Comparison of ENCODE assay signal across 10 cellular contexts in genomic region chr15:42270996-42271395, GRCh38. TPM values are rescaled to one million over a fixed set of nuclear protein-coding genes. Genes with fewer than 3 reads are reported as not detected.
DNase-seq lines count a peak whose midpoint lies in the region; ATAC-seq and TF ChIP-seq lines count a peak whose summit lies in the region.
"Had no signal": no experiment of that assay in that cellular context is flagged by ENCODE, and none has a peak within 500 bp of the region (broad histone marks: within the 10 kb centered on the region; RNA-seq: fewer than 3 reads in every experiment).

No MANE protein-coding gene starts in this region.

- peaks cover under 1 to 18% (median 7%) of the 10 kb centered on the region in 5 donors for H3K36me3 Mint-ChIP-seq in naive thymus-derived CD4-positive, alpha-beta T cell

- TF ChIP-seq CTCF in AG04450 (IDR thresholded peaks at IDR 0.05; ENCODE audit: low read depth, low read length) (no peak), breast epithelium (IDR thresholded peaks at IDR 0.05) (no peak)

- no peak for DNase-seq in AG04450 (ENCODE audit: low read depth, low spot score)
- DNase-seq in breast epithelium (ENCODE audit: low spot score in 2 of 2), result no peak
- DNase-seq in naive thymus-derived CD4-positive, alpha-beta T cell, result no peak
- DNase-seq in NCI-H1048 (lab: John Stamatoyannopoulos, UW), result no peak
- DNase-seq in RPMI8226, result no peak
- DNase-seq in NCI-H526 (lab: John Stamatoyannopoulos, UW), result no peak
- DNase-seq in activated effector memory CD4-positive, alpha-beta T cell treated with anti-CD3 and anti-CD28 coated beads, Interleukin-2, amount 50 U/mL, for 16 hours, result no peak
- DNase-seq: DMS53, tibial artery had no signal

- no peak for ATAC-seq in naive thymus-derived CD4-positive, alpha-beta T cell

- H3K9me3 Mint-ChIP-seq in naive thymus-derived CD4-positive, alpha-beta T cell, result peaks cover 0 to 1% (median 0%) of the 10 kb centered on the region in 11 donors

- H3K27me3 Mint-ChIP-seq in naive thymus-derived CD4-positive, alpha-beta T cell, result no peaks in the 10 kb centered on the region

- intact Hi-C loops in breast epithelium (cut with DNase I; ENCODE audit: low total_unique reads), result no loop called here
- intact Hi-C loops in naive thymus-derived CD4-positive, alpha-beta T cell (cut with micrococcal nuclease), result loop anchor here (5.0 to 10.0 kb wide), 13 partner anchors 201 to 1706 kb away; partner anchors contain the start of genes LCMT2 (in 2 of the 2), MFAP1 (in 2 of the 2), CCDC32 (in 1 of the 2) and EHD4 (in 1 of the 2)

- H3K4me1 ChIP-seq in HUES48 (ENCODE audit: control insufficient read depth, insufficient read depth, low read length) (peaks cover 21% of the 10 kb centered on the region), breast epithelium (peaks cover 0 to 27% of the 10 kb centered on the region in 2 donors)
- H3K4me1 ChIP-seq in naive thymus-derived CD4-positive, alpha-beta T cell (ENCODE audit: control insufficient read depth in 2 of 2, insufficient read depth in 2 of 2, low read length in 2 of 2), result peaks cover 24% of the 10 kb centered on the region in 2 donors

- POLR2A ChIA-PET in AG04450 (lab: Yijun Ruan, JAX), result no interaction called here
- POLR2A ChIA-PET in naive thymus-derived CD4-positive, alpha-beta T cell (lab: Charles Lee), result interaction anchor here (0.6 to 1.1 kb wide), 4 partner anchors 10 to 442 kb away, joined by 3 read pairs; no protein-coding TSS in a partner anchor

- H3K27me3 ChIP-seq in AG04450 (ENCODE audit: control insufficient read depth, insufficient read depth, low read length) (no peaks in the 10 kb centered on the region), HUES48 (ENCODE audit: control insufficient read depth, insufficient read depth, low read length) (no peaks in the 10 kb centered on the region), breast epithelium (no peaks in the 10 kb centered on the region)
- no peaks in the 10 kb centered on the region for H3K27me3 ChIP-seq in naive thymus-derived CD4-positive, alpha-beta T cell (ENCODE audit: control insufficient read depth in 2 of 2, insufficient read depth in 2 of 2, low read length in 2 of 2)
- H3K27me3 ChIP-seq: tibial artery had no signal

- no peak overlapping the region for H3K27ac ChIP-seq in AG04450 (ENCODE audit: low read depth, low read length)
- no peak overlapping the region for H3K27ac ChIP-seq in HUES48 (ENCODE audit: low read depth, low read length)
- H3K27ac ChIP-seq in breast epithelium, result peak overlapping the region; percentile 68 to 69
- no peak overlapping the region for H3K27ac ChIP-seq in naive thymus-derived CD4-positive, alpha-beta T cell (ENCODE audit: low read depth, low read length)

- no peaks in the 10 kb centered on the region; the same call in 1 of the 2 replicates for H3K9me3 ChIP-seq in AG04450 (ENCODE audit: control insufficient read depth, insufficient read depth, low read length)
- H3K9me3 ChIP-seq in HUES48 (ENCODE audit: control insufficient read depth, insufficient read depth, low read length), result no peaks in the 10 kb centered on the region
- no peaks in the 10 kb centered on the region for H3K9me3 ChIP-seq in breast epithelium
- H3K9me3 ChIP-seq in naive thymus-derived CD4-positive, alpha-beta T cell (ENCODE audit: control insufficient read depth in 2 of 3, low read length in 3 of 3), result no peaks in the 10 kb centered on the region
- H3K9me3 ChIP-seq: tibial artery had no signal

- no peak overlapping the region for H3K9ac ChIP-seq in HUES48 (ENCODE audit: low read depth, low read length)

- H3K27ac Mint-ChIP-seq in naive thymus-derived CD4-positive, alpha-beta T cell, result peak overlapping the region in 2 of 9 donors; percentile 14 to 49

- H3K4me3 Mint-ChIP-seq in naive thymus-derived CD4-positive, alpha-beta T cell, result peak overlapping the region in 9 of 10 donors; percentile 1 to 93 (median 37)

- H3K4me3 ChIP-seq in AG04450 (ENCODE audit: low read depth, low read length), result peak overlapping the region; percentile 92
- 0 out of 2 replicates have a peak overlapping the region, but pooled peaks have one; percentile 85 for H3K4me3 ChIP-seq in HUES48 (ENCODE audit: low read depth, low read length)
- H3K4me3 ChIP-seq in breast epithelium, result peak overlapping the region in 2 of 3 donors; percentile 16 to 39
- H3K4me3 ChIP-seq in naive thymus-derived CD4-positive, alpha-beta T cell (ENCODE audit: low read length), result no peak overlapping the region
- H3K4me3 ChIP-seq: tibial artery had no signal

- CTCF ChIA-PET in AG04450 (lab: Charles Lee), result interaction anchor here (0.7 kb wide), 1 partner anchor 38 kb away, joined by 3 read pairs; no protein-coding TSS in a partner anchor
- CTCF ChIA-PET in naive thymus-derived CD4-positive, alpha-beta T cell (lab: Charles Lee), result no interaction called here

- no peak for TF ChIP-seq POLR2A in breast epithelium (IDR thresholded peaks at IDR 0.05)

- H3K4me1 Mint-ChIP-seq in naive thymus-derived CD4-positive, alpha-beta T cell, result peaks cover 27 to 67% (median 65%) of the 10 kb centered on the region in 7 donors

- H3K36me3 ChIP-seq in HUES48 (ENCODE audit: control insufficient read depth, insufficient read depth, low read length) (peaks cover 30% of the 10 kb centered on the region), breast epithelium (no peaks in the 10 kb centered on the region)
- peaks cover 4 to 21% (median 10%) of the 10 kb centered on the region in 3 experiments for H3K36me3 ChIP-seq in naive thymus-derived CD4-positive, alpha-beta T cell (ENCODE audit: control insufficient read depth in 2 of 3, insufficient read depth in 3 of 3, low read length in 3 of 3)

RNA-seq across cellular contexts. Expression of gene GANC, which starts 2.0 kb away (rescaled TPM):
- 14.6 and 16.5 TPM in 2 replicates for polyA plus RNA-seq in AG04450 (2011; rRNA removed)
- polyA minus RNA-seq in AG04450 (2011; rRNA and poly(A)+ RNA removed), result 14.3 and 17.6 TPM in 2 replicates
- 10 to 100 TPM; 30.2 to 35.5 (median 34.5) TPM for total RNA-seq in breast epithelium
- 10 to 100 TPM; 31.3 to 57.2 (median 45.4) TPM for total RNA-seq in naive thymus-derived CD4-positive, alpha-beta T cell
- 10 to 100 TPM; 14.0 to 16.3 TPM for polyA plus RNA-seq in naive thymus-derived CD4-positive, alpha-beta T cell

RNA-seq across cellular contexts. Expression of gene TMEM87A, which starts 2.2 kb away (rescaled TPM):
- polyA plus RNA-seq in AG04450 (2011; rRNA removed), result 27.2 and 37.4 TPM in 2 replicates
- 34.7 and 37.6 TPM in 2 replicates for polyA minus RNA-seq in AG04450 (2011; rRNA and poly(A)+ RNA removed)
- 100 to 1,000 TPM in 2 of 3 donors, 10 to 100 TPM in 1; 57.9 to 145 (median 102) TPM for total RNA-seq in breast epithelium
- 10 to 100 TPM; 41.8 to 61.8 (median 53.7) TPM for total RNA-seq in naive thymus-derived CD4-positive, alpha-beta T cell
- 10 to 100 TPM; 54.3 to 61.7 TPM for polyA plus RNA-seq in naive thymus-derived CD4-positive, alpha-beta T cell

Comparison
In these comparisons a context has a peak if more than half of its experiments do, and no peak if none do; other contexts are left out.
1. H3K27ac ChIP-seq: peak in breast epithelium (2 of 2); none in AG04450 (single experiment), HUES48 (single experiment) and naive thymus-derived CD4-positive, alpha-beta T cell (single experiment).